1 cellular context compared by ENCODE assay signal in genomic region chr7:140537750-140538482, GRCh38.
A peak's percentile ranks its signal among the peaks of the same experiment; 100 is the strongest.
TF ChIP-seq lines count a peak whose summit lies in the region.

No MANE protein-coding gene starts in this region.

TF ChIP-seq in GM12878, 131 proteins besides CTCF, POLR2A, EP300 and RAD21:
- peak; percentile 60; the same call in 1 of the 2 replicates for TF ChIP-seq BMI1 (IDR thresholded peaks at IDR 0.05; ENCODE audit: borderline replicate concordance)
- TF ChIP-seq SPI1 (IDR thresholded peaks at IDR 0.05; ENCODE audit: borderline replicate concordance, insufficient read depth, low read depth, low read length), result peak; percentile 59; the same call in 1 of the 2 replicates
- TF ChIP-seq SREBF1 (IDR thresholded peaks at IDR 0.05; ENCODE audit: low read length), result no peak
- TF ChIP-seq SKIL (IDR thresholded peaks at IDR 0.05; ENCODE audit: low read depth, poor library complexity, severe bottlenecking), result no peak
